Comparison of ENCODE assay signal across 1 cellular context in the genomic region with DNA sequence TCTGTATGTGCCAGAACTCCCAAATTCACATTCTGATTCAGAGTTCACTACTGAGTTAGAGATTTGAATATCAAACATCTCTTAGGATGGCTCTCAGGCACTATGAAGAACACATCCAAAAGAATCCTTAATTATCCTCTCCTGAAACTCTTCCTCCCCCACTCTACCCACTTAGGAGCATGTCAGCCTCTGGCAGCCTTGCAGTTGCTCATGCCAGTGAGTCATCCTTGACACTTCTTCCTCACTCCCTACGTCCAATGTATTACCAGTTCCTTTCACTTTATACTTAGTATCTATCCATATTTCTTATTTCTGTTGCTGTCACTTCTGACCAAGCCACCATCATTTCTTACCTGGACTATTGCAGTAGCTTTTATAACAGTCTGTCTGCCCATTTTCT.
TF ChIP-seq lines count a peak whose summit lies in the region.

No MANE protein-coding gene starts in this region.

TF ChIP-seq in HCT116, 20 proteins besides CTCF, POLR2A, EP300 and RAD21:
- 0 out of 2 replicates have a peak, but pooled peaks have one; percentile 26 for TF ChIP-seq FOSL1 (IDR thresholded peaks at IDR 0.05; ENCODE audit: low read depth)
- no peak for TF ChIP-seq EZH2 (IDR thresholded peaks at IDR 0.05)
